ENCODE assay signal across 8 cellular contexts in genomic region chr16:25030420-25031131, GRCh38. TPM values are rescaled to one million over a fixed set of nuclear protein-coding genes. Genes with fewer than 3 reads are reported as not detected.
DNase-seq lines count a peak whose midpoint lies in the region; ATAC-seq and TF ChIP-seq lines count a peak whose summit lies in the region.

No MANE protein-coding gene starts in this region.

- H3K27ac Mint-ChIP-seq in activated naive CD4-positive, alpha-beta T cell treated with anti-CD3 and anti-CD28 coated beads, Interleukin-2, amount 50 U/mL, for 24 hours, result peak overlapping the region; percentile 99
- H3K27ac Mint-ChIP-seq in nephron, result peak overlapping the region in 2 of 3 experiments; percentile 44 to 61

- no peaks in the 10 kb centered on the region for H3K9me3 Mint-ChIP-seq in activated naive CD4-positive, alpha-beta T cell treated with anti-CD3 and anti-CD28 coated beads, Interleukin-2, amount 50 U/mL, for 24 hours
- H3K9me3 Mint-ChIP-seq in nephron, result no peaks in the 10 kb centered on the region

- H3K4me1 Mint-ChIP-seq in activated naive CD4-positive, alpha-beta T cell treated with anti-CD3 and anti-CD28 coated beads, Interleukin-2, amount 50 U/mL, for 24 hours, result peaks cover 50% of the 10 kb centered on the region
- H3K4me1 Mint-ChIP-seq in nephron, result peaks cover 4% of the 10 kb centered on the region

- peak overlapping the region; percentile 91 for H3K4me3 Mint-ChIP-seq in activated naive CD4-positive, alpha-beta T cell treated with anti-CD3 and anti-CD28 coated beads, Interleukin-2, amount 50 U/mL, for 24 hours
- peak overlapping the region; percentile 49 to 98 (median 95) for H3K4me3 Mint-ChIP-seq in nephron

- ATAC-seq in GM18502 (IDR thresholded peaks at IDR 0.05; ENCODE audit: poor library complexity, unreplicated experiment) (peak; percentile 39), HG02870 (IDR thresholded peaks at IDR 0.05; ENCODE audit: unreplicated experiment) (peak; percentile 35), upper lobe of right lung (no peak)

- H3K4me3 ChIP-seq in upper lobe of right lung (no peak overlapping the region), H7 (ENCODE audit: insufficient read depth, low read depth, low read length) (no peak overlapping the region)

- H3K27me3 ChIP-seq in upper lobe of right lung (no peaks in the 10 kb centered on the region), H7 (ENCODE audit: control insufficient read depth, insufficient read depth, low read length) (no peaks in the 10 kb centered on the region)

- no peak for TF ChIP-seq CTCF in nephron (IDR thresholded peaks at IDR 0.05; ENCODE audit: unreplicated experiment in 3 of 3)
- no peak for TF ChIP-seq CTCF in upper lobe of right lung (IDR thresholded peaks at IDR 0.05)

- H3K36me3 Mint-ChIP-seq in activated naive CD4-positive, alpha-beta T cell treated with anti-CD3 and anti-CD28 coated beads, Interleukin-2, amount 50 U/mL, for 24 hours, result no peaks in the 10 kb centered on the region
- H3K36me3 Mint-ChIP-seq in nephron (ENCODE audit: low read depth), result no peaks in the 10 kb centered on the region

- DNase-seq in AG08395 (ENCODE audit: low spot score), result no peak
- DNase-seq in upper lobe of right lung, result no peak
- no peak for DNase-seq in H7
- DNase-seq in activated CD8-positive, alpha-beta memory T cell treated with anti-CD3 and anti-CD28 coated beads, Interleukin-2, amount 50 U/mL, for 4 hours, result no peak

- H3K9me3 ChIP-seq in upper lobe of right lung, result no peaks in the 10 kb centered on the region

- H3K27me3 Mint-ChIP-seq in activated naive CD4-positive, alpha-beta T cell treated with anti-CD3 and anti-CD28 coated beads, Interleukin-2, amount 50 U/mL, for 24 hours, result no peaks in the 10 kb centered on the region
- peaks cover 7% of the 10 kb centered on the region for H3K27me3 Mint-ChIP-seq in nephron (ENCODE audit: low read depth)

- intact Hi-C loops in upper lobe of right lung (cut with DNase I), result no loop called here

- H3K27ac ChIP-seq in upper lobe of right lung, result no peak overlapping the region

- H3K4me1 ChIP-seq in upper lobe of right lung, result peaks cover 7% of the 10 kb centered on the region

- H3K36me3 ChIP-seq in upper lobe of right lung (no peaks in the 10 kb centered on the region), H7 (replicated peaks; ENCODE audit: control insufficient read depth, insufficient read depth, low read length) (no peaks in the 10 kb centered on the region)

RNA-seq across cellular contexts. Expression of gene ARHGAP17, which starts 15.4 kb away (rescaled TPM):
- 81.6 TPM for total RNA-seq in upper lobe of right lung
- 31.3 and 33.3 TPM in 2 replicates for total RNA-seq in H7 (2014; rRNA removed; shearing (Covaris generic))
